In genomic region chr3:132595036-132595435, GRCh38 we compare ENCODE assay signal across 1 cellular context.
TF ChIP-seq lines count a peak whose summit lies in the region.

No MANE protein-coding gene starts in this region.

TF ChIP-seq in SK-N-SH treated with all-trans-retinoic acid at 6 μM for 48 hours, 23 proteins besides CTCF, POLR2A, EP300 and RAD21 (continued from another document):
- TF ChIP-seq TSHZ2 (CRISPR knock-in tag; IDR thresholded peaks at IDR 0.05): no peak
- TF ChIP-seq ESRRG (CRISPR knock-in tag; IDR thresholded peaks at IDR 0.05): no peak
- TF ChIP-seq PPARA (CRISPR knock-in tag; IDR thresholded peaks at IDR 0.05; ENCODE audit: borderline replicate concordance): no peak
- TF ChIP-seq CREB5 (CRISPR knock-in tag; IDR thresholded peaks at IDR 0.05; ENCODE audit: low read depth): no peak
- TF ChIP-seq ISL1 (CRISPR knock-in tag; IDR thresholded peaks at IDR 0.05): no peak
- TF ChIP-seq CSDC2 (CRISPR knock-in tag; IDR thresholded peaks at IDR 0.05): no peak
- no peak for TF ChIP-seq GLIS3 (CRISPR knock-in tag; IDR thresholded peaks at IDR 0.05)
- no peak for TF ChIP-seq BACH2 (CRISPR knock-in tag; IDR thresholded peaks at IDR 0.05; ENCODE audit: borderline replicate concordance)
- TF ChIP-seq ZC3H10 (CRISPR knock-in tag; IDR thresholded peaks at IDR 0.05): no peak
- TF ChIP-seq RARB (CRISPR knock-in tag; IDR thresholded peaks at IDR 0.05): no peak
